In the genomic region with DNA sequence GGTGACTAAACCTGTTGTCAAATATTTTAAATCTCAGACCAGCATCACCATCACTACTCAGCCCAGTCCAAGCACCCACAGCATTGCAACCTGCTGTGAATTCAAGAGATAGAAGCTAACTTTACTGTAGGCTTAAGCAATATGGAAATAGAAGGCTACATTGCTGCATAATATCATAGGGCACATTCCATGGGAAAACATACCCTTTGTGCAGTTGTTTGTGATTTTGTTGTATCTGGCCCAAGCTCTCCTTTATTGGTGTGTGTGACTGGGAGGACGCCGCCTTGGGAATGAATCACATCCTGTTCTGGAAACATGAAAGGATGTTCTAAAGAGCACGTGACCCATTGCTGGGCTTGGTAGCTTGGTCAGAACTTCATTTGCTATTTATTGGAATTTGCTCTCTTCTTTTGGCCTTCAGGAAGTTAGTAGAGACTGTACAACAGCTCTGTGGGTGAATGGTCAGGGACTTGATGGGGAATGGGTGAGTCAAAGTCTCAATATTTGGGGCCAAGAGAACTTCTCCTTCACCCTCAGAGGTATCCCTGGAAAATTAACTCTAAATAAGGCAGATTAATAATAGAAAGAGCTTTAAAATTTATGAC, we compare ENCODE assay signal across 1 cellular context.
A peak's percentile ranks its signal among the peaks of the same experiment; 100 is the strongest.
TF ChIP-seq lines count a peak whose summit lies in the region.

No MANE protein-coding gene starts in this region.

TF ChIP-seq in HepG2, 621 proteins besides CTCF, POLR2A, EP300 and RAD21 (continued from another document and continues in another):
- TF ChIP-seq, protein P1, sequence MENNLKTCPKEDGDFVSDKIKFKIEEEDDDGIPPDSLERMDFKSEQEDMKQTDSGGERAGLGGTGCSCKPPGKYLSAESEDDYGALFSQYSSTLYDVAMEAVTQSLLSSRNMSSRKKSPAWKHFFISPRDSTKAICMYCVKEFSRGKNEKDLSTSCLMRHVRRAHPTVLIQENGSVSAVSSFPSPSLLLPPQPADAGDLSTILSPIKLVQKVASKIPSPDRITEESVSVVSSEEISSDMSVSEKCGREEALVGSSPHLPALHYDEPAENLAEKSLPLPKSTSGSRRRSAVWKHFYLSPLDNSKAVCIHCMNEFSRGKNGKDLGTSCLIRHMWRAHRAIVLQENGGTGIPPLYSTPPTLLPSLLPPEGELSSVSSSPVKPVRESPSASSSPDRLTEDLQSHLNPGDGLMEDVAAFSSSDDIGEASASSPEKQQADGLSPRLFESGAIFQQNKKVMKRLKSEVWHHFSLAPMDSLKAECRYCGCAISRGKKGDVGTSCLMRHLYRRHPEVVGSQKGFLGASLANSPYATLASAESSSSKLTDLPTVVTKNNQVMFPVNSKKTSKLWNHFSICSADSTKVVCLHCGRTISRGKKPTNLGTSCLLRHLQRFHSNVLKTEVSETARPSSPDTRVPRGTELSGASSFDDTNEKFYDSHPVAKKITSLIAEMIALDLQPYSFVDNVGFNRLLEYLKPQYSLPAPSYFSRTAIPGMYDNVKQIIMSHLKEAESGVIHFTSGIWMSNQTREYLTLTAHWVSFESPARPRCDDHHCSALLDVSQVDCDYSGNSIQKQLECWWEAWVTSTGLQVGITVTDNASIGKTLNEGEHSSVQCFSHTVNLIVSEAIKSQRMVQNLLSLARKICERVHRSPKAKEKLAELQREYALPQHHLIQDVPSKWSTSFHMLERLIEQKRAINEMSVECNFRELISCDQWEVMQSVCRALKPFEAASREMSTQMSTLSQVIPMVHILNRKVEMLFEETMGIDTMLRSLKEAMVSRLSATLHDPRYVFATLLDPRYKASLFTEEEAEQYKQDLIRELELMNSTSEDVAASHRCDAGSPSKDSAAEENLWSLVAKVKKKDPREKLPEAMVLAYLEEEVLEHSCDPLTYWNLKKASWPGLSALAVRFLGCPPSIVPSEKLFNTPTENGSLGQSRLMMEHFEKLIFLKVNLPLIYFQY (CRISPR knock-in tag; IDR thresholded peaks at IDR 0.05; ENCODE audit: borderline replicate concordance), result no peak
- TF ChIP-seq U2AF1 (optimal IDR thresholded peaks at IDR 0.05; ENCODE audit: low read depth, low read length) (no peak), MYNN (CRISPR knock-in tag; IDR thresholded peaks at IDR 0.05; ENCODE audit: low read depth) (no peak), KAT7 (CRISPR knock-in tag; IDR thresholded peaks at IDR 0.05; ENCODE audit: borderline replicate concordance) (peak; percentile 59; the same call in 1 of the 2 replicates), SMAD3 (CRISPR knock-in tag; IDR thresholded peaks at IDR 0.05) (no peak; the same call in 1 of the 2 replicates), BRCA1 (CRISPR knock-in tag; IDR thresholded peaks at IDR 0.05) (no peak), AKAP8 (CRISPR knock-in tag; IDR thresholded peaks at IDR 0.05) (no peak; the same call in 1 of the 2 replicates), ZNF775 (CRISPR knock-in tag; IDR thresholded peaks at IDR 0.05; ENCODE audit: borderline replicate concordance) (peak; percentile 31; the same call in 1 of the 2 replicates), WIZ (CRISPR knock-in tag; IDR thresholded peaks at IDR 0.05) (0 out of 2 replicates have a peak, but pooled peaks have one; percentile 76), SCMH1 (CRISPR knock-in tag; IDR thresholded peaks at IDR 0.05; ENCODE audit: borderline replicate concordance) (no peak), SIX4 (CRISPR knock-in tag; IDR thresholded peaks at IDR 0.05) (no peak), NFKB2 (CRISPR knock-in tag; IDR thresholded peaks at IDR 0.05; ENCODE audit: borderline replicate concordance) (no peak), KLF16 (CRISPR knock-in tag; IDR thresholded peaks at IDR 0.05) (peak in 1 of 2 experiments; percentile 77; a peak in 2 of 4 replicates), KAT2B (IDR thresholded peaks at IDR 0.05; ENCODE audit: borderline replicate concordance, low read depth, low read length) (no peak), ZNF180 (CRISPR knock-in tag; IDR thresholded peaks at IDR 0.05; ENCODE audit: borderline replicate concordance, low read depth) (no peak), RNF2 (conservative IDR thresholded peaks at IDR 0.05; ENCODE audit: low read depth) (no peak), HNRNPK (IDR thresholded peaks at IDR 0.05; ENCODE audit: low read depth, low read length, poor library complexity, severe bottlenecking) (no peak), ZNF343 (CRISPR knock-in tag; IDR thresholded peaks at IDR 0.05) (no peak), ZFP1 (CRISPR knock-in tag; IDR thresholded peaks at IDR 0.05) (no peak), ZNF652 (CRISPR knock-in tag; IDR thresholded peaks at IDR 0.05; ENCODE audit: borderline replicate concordance, low read depth) (no peak), ARNT (IDR thresholded peaks at IDR 0.05) (no peak), JUN (CRISPR knock-in tag; IDR thresholded peaks at IDR 0.05) (peak; percentile 96), ZNF878 (CRISPR knock-in tag; IDR thresholded peaks at IDR 0.05) (peak; percentile 88), GABPA (IDR thresholded peaks at IDR 0.05; ENCODE audit: low read depth, low read length) (no peak), GABPA (CRISPR knock-in tag; IDR thresholded peaks at IDR 0.05; ENCODE audit: low read depth) (peak; percentile 80), PPARG (CRISPR knock-in tag; conservative IDR thresholded peaks at IDR 0.05) (peak; percentile 95), POGZ (CRISPR knock-in tag; IDR thresholded peaks at IDR 0.05) (peak; percentile 57; the same call in 1 of the 2 replicates), SRSF9 (IDR thresholded peaks at IDR 0.05; ENCODE audit: borderline replicate concordance, insufficient read depth, low read depth, low read length, poor library complexity, severe bottlenecking) (no peak)
- TF ChIP-seq, protein P2, sequence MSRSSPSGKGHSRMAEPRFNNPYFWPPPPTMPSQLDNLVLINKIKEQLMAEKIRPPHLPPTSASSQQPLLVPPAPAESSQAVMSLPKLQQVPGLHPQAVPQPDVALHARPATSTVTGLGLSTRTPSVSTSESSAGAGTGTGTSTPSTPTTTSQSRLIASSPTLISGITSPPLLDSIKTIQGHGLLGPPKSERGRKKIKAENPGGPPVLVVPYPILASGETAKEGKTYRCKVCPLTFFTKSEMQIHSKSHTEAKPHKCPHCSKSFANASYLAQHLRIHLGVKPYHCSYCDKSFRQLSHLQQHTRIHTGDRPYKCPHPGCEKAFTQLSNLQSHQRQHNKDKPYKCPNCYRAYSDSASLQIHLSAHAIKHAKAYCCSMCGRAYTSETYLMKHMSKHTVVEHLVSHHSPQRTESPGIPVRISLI (CRISPR knock-in tag; IDR thresholded peaks at IDR 0.05; ENCODE audit: borderline replicate concordance), result peak; percentile 1; the same call in 1 of the 2 replicates
- TF ChIP-seq, protein P3, sequence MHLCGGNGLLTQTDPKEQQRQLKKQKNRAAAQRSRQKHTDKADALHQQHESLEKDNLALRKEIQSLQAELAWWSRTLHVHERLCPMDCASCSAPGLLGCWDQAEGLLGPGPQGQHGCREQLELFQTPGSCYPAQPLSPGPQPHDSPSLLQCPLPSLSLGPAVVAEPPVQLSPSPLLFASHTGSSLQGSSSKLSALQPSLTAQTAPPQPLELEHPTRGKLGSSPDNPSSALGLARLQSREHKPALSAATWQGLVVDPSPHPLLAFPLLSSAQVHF (CRISPR knock-in tag; IDR thresholded peaks at IDR 0.05), result no peak
- TF ChIP-seq, protein P4, sequence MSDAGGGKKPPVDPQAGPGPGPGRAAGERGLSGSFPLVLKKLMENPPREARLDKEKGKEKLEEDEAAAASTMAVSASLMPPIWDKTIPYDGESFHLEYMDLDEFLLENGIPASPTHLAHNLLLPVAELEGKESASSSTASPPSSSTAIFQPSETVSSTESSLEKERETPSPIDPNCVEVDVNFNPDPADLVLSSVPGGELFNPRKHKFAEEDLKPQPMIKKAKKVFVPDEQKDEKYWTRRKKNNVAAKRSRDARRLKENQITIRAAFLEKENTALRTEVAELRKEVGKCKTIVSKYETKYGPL (CRISPR knock-in tag; IDR thresholded peaks at IDR 0.05), result no peak
- TF ChIP-seq, protein P5, sequence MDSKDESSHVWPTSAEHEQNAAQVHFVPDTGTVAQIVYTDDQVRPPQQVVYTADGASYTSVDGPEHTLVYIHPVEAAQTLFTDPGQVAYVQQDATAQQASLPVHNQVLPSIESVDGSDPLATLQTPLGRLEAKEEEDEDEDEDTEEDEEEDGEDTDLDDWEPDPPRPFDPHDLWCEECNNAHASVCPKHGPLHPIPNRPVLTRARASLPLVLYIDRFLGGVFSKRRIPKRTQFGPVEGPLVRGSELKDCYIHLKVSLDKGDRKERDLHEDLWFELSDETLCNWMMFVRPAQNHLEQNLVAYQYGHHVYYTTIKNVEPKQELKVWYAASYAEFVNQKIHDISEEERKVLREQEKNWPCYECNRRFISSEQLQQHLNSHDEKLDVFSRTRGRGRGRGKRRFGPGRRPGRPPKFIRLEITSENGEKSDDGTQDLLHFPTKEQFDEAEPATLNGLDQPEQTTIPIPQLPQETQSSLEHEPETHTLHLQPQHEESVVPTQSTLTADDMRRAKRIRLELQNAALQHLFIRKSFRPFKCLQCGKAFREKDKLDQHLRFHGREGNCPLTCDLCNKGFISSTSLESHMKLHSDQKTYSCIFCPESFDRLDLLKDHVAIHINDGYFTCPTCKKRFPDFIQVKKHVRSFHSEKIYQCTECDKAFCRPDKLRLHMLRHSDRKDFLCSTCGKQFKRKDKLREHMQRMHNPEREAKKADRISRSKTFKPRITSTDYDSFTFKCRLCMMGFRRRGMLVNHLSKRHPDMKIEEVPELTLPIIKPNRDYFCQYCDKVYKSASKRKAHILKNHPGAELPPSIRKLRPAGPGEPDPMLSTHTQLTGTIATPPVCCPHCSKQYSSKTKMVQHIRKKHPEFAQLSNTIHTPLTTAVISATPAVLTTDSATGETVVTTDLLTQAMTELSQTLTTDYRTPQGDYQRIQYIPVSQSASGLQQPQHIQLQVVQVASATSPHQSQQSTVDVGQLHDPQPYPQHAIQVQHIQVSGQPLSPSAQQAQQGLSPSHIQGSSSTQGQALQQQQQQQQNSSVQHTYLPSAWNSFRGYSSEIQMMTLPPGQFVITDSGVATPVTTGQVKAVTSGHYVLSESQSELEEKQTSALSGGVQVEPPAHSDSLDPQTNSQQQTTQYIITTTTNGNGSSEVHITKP (CRISPR knock-in tag; IDR thresholded peaks at IDR 0.05; ENCODE audit: low read depth), result no peak
- TF ChIP-seq, protein P6, sequence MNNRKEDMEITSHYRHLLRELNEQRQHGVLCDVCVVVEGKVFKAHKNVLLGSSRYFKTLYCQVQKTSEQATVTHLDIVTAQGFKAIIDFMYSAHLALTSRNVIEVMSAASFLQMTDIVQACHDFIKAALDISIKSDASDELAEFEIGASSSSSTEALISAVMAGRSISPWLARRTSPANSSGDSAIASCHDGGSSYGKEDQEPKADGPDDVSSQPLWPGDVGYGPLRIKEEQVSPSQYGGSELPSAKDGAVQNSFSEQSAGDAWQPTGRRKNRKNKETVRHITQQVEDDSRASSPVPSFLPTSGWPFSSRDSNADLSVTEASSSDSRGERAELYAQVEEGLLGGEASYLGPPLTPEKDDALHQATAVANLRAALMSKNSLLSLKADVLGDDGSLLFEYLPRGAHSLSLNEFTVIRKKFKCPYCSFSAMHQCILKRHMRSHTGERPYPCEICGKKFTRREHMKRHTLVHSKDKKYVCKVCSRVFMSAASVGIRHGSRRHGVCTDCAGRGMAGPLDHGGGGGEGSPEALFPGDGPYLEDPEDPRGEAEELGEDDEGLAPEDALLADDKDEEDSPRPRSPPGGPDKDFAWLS (CRISPR knock-in tag; IDR thresholded peaks at IDR 0.05; ENCODE audit: borderline replicate concordance), result no peak
- TF ChIP-seq, protein P7, sequence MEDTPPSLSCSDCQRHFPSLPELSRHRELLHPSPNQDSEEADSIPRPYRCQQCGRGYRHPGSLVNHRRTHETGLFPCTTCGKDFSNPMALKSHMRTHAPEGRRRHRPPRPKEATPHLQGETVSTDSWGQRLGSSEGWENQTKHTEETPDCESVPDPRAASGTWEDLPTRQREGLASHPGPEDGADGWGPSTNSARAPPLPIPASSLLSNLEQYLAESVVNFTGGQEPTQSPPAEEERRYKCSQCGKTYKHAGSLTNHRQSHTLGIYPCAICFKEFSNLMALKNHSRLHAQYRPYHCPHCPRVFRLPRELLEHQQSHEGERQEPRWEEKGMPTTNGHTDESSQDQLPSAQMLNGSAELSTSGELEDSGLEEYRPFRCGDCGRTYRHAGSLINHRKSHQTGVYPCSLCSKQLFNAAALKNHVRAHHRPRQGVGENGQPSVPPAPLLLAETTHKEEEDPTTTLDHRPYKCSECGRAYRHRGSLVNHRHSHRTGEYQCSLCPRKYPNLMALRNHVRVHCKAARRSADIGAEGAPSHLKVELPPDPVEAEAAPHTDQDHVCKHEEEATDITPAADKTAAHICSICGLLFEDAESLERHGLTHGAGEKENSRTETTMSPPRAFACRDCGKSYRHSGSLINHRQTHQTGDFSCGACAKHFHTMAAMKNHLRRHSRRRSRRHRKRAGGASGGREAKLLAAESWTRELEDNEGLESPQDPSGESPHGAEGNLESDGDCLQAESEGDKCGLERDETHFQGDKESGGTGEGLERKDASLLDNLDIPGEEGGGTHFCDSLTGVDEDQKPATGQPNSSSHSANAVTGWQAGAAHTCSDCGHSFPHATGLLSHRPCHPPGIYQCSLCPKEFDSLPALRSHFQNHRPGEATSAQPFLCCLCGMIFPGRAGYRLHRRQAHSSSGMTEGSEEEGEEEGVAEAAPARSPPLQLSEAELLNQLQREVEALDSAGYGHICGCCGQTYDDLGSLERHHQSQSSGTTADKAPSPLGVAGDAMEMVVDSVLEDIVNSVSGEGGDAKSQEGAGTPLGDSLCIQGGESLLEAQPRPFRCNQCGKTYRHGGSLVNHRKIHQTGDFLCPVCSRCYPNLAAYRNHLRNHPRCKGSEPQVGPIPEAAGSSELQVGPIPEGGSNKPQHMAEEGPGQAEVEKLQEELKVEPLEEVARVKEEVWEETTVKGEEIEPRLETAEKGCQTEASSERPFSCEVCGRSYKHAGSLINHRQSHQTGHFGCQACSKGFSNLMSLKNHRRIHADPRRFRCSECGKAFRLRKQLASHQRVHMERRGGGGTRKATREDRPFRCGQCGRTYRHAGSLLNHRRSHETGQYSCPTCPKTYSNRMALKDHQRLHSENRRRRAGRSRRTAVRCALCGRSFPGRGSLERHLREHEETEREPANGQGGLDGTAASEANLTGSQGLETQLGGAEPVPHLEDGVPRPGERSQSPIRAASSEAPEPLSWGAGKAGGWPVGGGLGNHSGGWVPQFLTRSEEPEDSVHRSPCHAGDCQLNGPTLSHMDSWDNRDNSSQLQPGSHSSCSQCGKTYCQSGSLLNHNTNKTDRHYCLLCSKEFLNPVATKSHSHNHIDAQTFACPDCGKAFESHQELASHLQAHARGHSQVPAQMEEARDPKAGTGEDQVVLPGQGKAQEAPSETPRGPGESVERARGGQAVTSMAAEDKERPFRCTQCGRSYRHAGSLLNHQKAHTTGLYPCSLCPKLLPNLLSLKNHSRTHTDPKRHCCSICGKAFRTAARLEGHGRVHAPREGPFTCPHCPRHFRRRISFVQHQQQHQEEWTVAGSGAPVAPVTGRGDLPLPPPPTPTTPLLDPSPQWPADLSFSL (CRISPR knock-in tag; IDR thresholded peaks at IDR 0.05), result peak; percentile 82; the same call in 1 of the 2 replicates
- TF ChIP-seq, protein P8, sequence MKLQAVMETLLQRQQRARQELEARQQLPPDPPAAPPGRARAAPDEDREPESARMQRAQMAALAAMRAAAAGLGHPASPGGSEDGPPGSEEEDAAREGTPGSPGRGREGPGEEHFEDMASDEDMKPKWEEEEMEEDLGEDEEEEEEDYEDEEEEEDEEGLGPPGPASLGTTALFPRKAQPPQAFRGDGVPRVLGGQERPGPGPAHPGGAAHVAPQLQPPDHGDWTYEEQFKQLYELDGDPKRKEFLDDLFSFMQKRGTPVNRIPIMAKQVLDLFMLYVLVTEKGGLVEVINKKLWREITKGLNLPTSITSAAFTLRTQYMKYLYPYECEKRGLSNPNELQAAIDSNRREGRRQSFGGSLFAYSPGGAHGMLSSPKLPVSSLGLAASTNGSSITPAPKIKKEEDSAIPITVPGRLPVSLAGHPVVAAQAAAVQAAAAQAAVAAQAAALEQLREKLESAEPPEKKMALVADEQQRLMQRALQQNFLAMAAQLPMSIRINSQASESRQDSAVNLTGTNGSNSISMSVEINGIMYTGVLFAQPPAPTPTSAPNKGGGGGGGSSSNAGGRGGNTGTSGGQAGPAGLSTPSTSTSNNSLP (IDR thresholded peaks at IDR 0.05; ENCODE audit: low read depth, low read length), result peak; percentile 97
